25 cellular contexts compared by ENCODE assay signal in genomic region chr10:59711871-59712491, GRCh38. TPM values are rescaled to one million over a fixed set of nuclear protein-coding genes. Genes with fewer than 3 reads are reported as not detected.
DNase-seq lines count a peak whose midpoint lies in the region; ATAC-seq, FAIRE-seq and TF ChIP-seq lines count a peak whose summit lies in the region.
"Had no signal": no experiment of that assay in that cellular context is flagged by ENCODE, and none has a peak within 500 bp of the region (broad histone marks: within the 10 kb centered on the region; RNA-seq: fewer than 3 reads in every experiment).

No MANE protein-coding gene starts in this region.

- ATAC-seq in K562, result no peak
- no peak for ATAC-seq in GM18909 (IDR thresholded peaks at IDR 0.05; ENCODE audit: poor library complexity, unreplicated experiment)
- ATAC-seq: GM12878 had no signal

- CTCF ChIA-PET in SK-N-SH (lab: Yijun Ruan, JAX), result interaction anchor here (0.6 to 1.5 kb wide), 6 partner anchors 79 to 189 kb away, joined by 3 to 5 read pairs (median 4); no protein-coding TSS in a partner anchor
- CTCF ChIA-PET in K562 (lab: Yijun Ruan, JAX; ENCODE audit: low intra/inter-chr PET ratio), result no interaction called here
- CTCF ChIA-PET in RWPE1 (lab: Yijun Ruan, JAX), result interaction anchor here (0.6 to 0.7 kb wide), 2 partner anchors 9 to 1917 kb away, joined by 3 to 4 read pairs; no protein-coding TSS in a partner anchor

- H3K36me3 Mint-ChIP-seq in nephron (ENCODE audit: low read depth), result no peaks in the 10 kb centered on the region

- H3K27me3 ChIP-seq in SK-N-SH (ENCODE audit: insufficient read depth) (peaks cover 6% of the 10 kb centered on the region; the same call in 1 of the 2 replicates), K562 (ENCODE audit: control insufficient read depth in 2 of 2, insufficient read depth in 2 of 2, low read length in 2 of 2) (peaks cover 6 to 20% of the 10 kb centered on the region in 2 experiments), vagina (no peaks in the 10 kb centered on the region)

- H3K4me3 ChIP-seq in SK-N-SH (ENCODE audit: low read depth in 2 of 2, low read length in 1 of 2) (no peak overlapping the region), K562 (no peak overlapping the region), vagina (no peak overlapping the region)
- H3K4me3 ChIP-seq: BLaER1, GM12878, HAP-1, SK-N-MC had no signal

- H2AFZ ChIP-seq in SK-N-SH (ENCODE audit: low read depth) (no peak overlapping the region), K562 (ENCODE audit: low read depth, low read length) (no peak overlapping the region)

- FAIRE-seq in K562 (lab: Jason Lieb, UNC), result no peak
- FAIRE-seq: GM12878 had no signal

- no peaks in the 10 kb centered on the region for H3K9me2 ChIP-seq in SK-N-SH

- no peak for TF ChIP-seq RAD21 in SK-N-SH (IDR thresholded peaks at IDR 0.05; ENCODE audit: low read length)
- no peak for TF ChIP-seq RAD21 in K562 (CRISPR knock-in tag; conservative IDR thresholded peaks at IDR 0.05 in 1 of 2, IDR thresholded peaks at IDR 0.05 in 1 of 2)

- H3K4me1 ChIP-seq in SK-N-SH (ENCODE audit: control insufficient read depth in 1 of 2, insufficient read depth in 2 of 2, low read depth in 1 of 2, low read length in 1 of 2) (peaks cover 0 to 23% of the 10 kb centered on the region in 2 experiments; a peak in 2 of 4 replicates), K562 (replicated peaks in 1 of 2; ENCODE audit: control insufficient read depth in 2 of 2, insufficient read depth in 2 of 2, low read length in 2 of 2) (peaks cover 10 to 19% of the 10 kb centered on the region in 2 experiments; a peak in 4 of 5 replicates), vagina (peaks cover 28% of the 10 kb centered on the region)

- 30% methylated on average over 3 of the region's 3 CpGs for WGBS in SK-N-SH (ENCODE audit: low lambda C conversion rate)
- WGBS in K562 (ENCODE audit: insufficient coverage, low coverage, missing lambda C conversion rate), result 7% methylated on average over 3 of the region's 3 CpGs

- intact Hi-C loops in K562 (cut with micrococcal nuclease) (no loop called here), vagina (cut with DNase I) (no loop called here)

- DNase-seq in SK-N-SH (peak; percentile 68), K562 (ENCODE audit: extremely low read depth in 1 of 4, low spot score in 3 of 4) (no peak), vagina (ENCODE audit: extremely low spot score in 2 of 2) (no peak), medulla oblongata (ENCODE audit: extremely low spot score) (no peak), RWPE1 (ENCODE audit: low spot score) (no peak)
- DNase-seq: CD4-positive, alpha-beta T cell; COR-L47; DMS 273 treated with DMSO at 0.1 percent for 48 hours; DMS79 treated with DMSO at 0.1 percent for 48 hours; Kasumi-1; NCI-H1417; NCI-H1694 treated with DMSO at 0.1 percent for 48 hours; NCI-H2081 treated with DMSO at 0.1 percent for 48 hours; NCI-H2171 treated with DMSO at 0.1 percent for 48 hours; NCI-H524 treated with DMSO at 0.1 percent for 48 hours; Right ventricle myocardium superior had no signal

- TF ChIP-seq POLR2A in K562 (conservative IDR thresholded peaks at IDR 0.05), result no peak
- TF ChIP-seq POLR2A in vagina (IDR thresholded peaks at IDR 0.05), result no peak

- in situ Hi-C loops in K562 (cut with MboI), result no loop called here

- H3K9me3 ChIP-seq in SK-N-SH (no peaks in the 10 kb centered on the region), K562 (replicated peaks; ENCODE audit: control insufficient read depth, insufficient read depth, low read depth, low read length) (no peaks in the 10 kb centered on the region), vagina (no peaks in the 10 kb centered on the region)
- H3K9me3 ChIP-seq: HAP-1 had no signal

- POLR2A ChIA-PET in SK-N-SH (lab: Yijun Ruan, JAX), result interaction anchor here (1.0 kb wide), 1 partner anchor 195 kb away, joined by 4 read pairs; the partner anchor contains the start of gene CCDC6
- POLR2A ChIA-PET in K562 (lab: Yijun Ruan, JAX), result interaction anchor here (1.2 kb wide), 1 partner anchor 9 kb away, joined by 7 read pairs; no protein-coding TSS in a partner anchor
- POLR2A ChIA-PET in RWPE1 (lab: Yijun Ruan, JAX; ENCODE audit: low non-redundant PET), result no interaction called here

- no peak overlapping the region for H3K27ac Mint-ChIP-seq in nephron
- H3K27ac Mint-ChIP-seq: CD4-positive, alpha-beta T cell had no signal

- TF ChIP-seq EP300 in SK-N-SH (IDR thresholded peaks at IDR 0.05; ENCODE audit: borderline replicate concordance in 1 of 2, low read depth in 1 of 2, low read length in 1 of 2) (peak in 1 of 2 experiments; percentile 43; a peak in 1 of 4 replicates), K562 (IDR thresholded peaks at IDR 0.05; ENCODE audit: low read length) (no peak)

- no peak overlapping the region for H3K9ac ChIP-seq in SK-N-SH
- no peak overlapping the region for H3K9ac ChIP-seq in K562 (ENCODE audit: insufficient read depth in 1 of 2, low read depth in 2 of 2, low read length in 2 of 2)
- H3K9ac ChIP-seq: BLaER1 had no signal

- H3K4me2 ChIP-seq in SK-N-SH (no peak overlapping the region), K562 (ENCODE audit: insufficient read depth, low read length) (no peak overlapping the region)
- H3K4me2 ChIP-seq: BLaER1 had no signal

- no TSS peak for BruUV-seq in K562 (replicated peaks; lab: Mats Ljungman, UMichigan)

- H3K36me3 ChIP-seq in SK-N-SH (replicated peaks in 1 of 2; ENCODE audit: control insufficient read depth in 1 of 2, insufficient read depth in 2 of 2, low read length in 1 of 2), result no peaks in the 10 kb centered on the region
- H3K36me3 ChIP-seq in K562 (ENCODE audit: control insufficient read depth, insufficient read depth, low read length), result no peaks in the 10 kb centered on the region
- no peaks in the 10 kb centered on the region for H3K36me3 ChIP-seq in vagina
- H3K36me3 ChIP-seq: BLaER1, HAP-1 had no signal

- H3K9me1 ChIP-seq in K562 (ENCODE audit: control insufficient read depth, insufficient read depth, low read length), result no peaks in the 10 kb centered on the region

- no peaks in the 10 kb centered on the region for H4K20me1 ChIP-seq in SK-N-SH (ENCODE audit: insufficient read depth)
- no peaks in the 10 kb centered on the region for H4K20me1 ChIP-seq in K562 (replicated peaks; ENCODE audit: control insufficient read depth, insufficient read depth, low read length)
- H4K20me1 ChIP-seq: BLaER1 had no signal

- peaks cover 24% of the 10 kb centered on the region for H3K27me3 Mint-ChIP-seq in nephron (ENCODE audit: low read depth)

- H3K4me1 Mint-ChIP-seq in nephron, result peaks cover 8% of the 10 kb centered on the region

- peak overlapping the region in 2 of 3 experiments; percentile 7 to 68 for H3K4me3 Mint-ChIP-seq in nephron
- H3K4me3 Mint-ChIP-seq: CD4-positive, alpha-beta T cell had no signal

- H3K9me3 Mint-ChIP-seq in nephron, result no peaks in the 10 kb centered on the region
- H3K9me3 Mint-ChIP-seq: CD4-positive, alpha-beta T cell had no signal

- peaks cover 4% of the 10 kb centered on the region for H3F3A ChIP-seq in SK-N-SH (replicated peaks; ENCODE audit: insufficient read depth)

- peak overlapping the region in 1 of 2 experiments; percentile 24; a peak in 1 of 4 replicates for H3K27ac ChIP-seq in SK-N-SH (ENCODE audit: low read depth in 2 of 2, low read length in 1 of 2)
- H3K27ac ChIP-seq in K562 (ENCODE audit: extremely low read depth, low read depth, low read length), result no peak overlapping the region
- peak overlapping the region; percentile 13 for H3K27ac ChIP-seq in vagina
- no peak overlapping the region for H3K27ac ChIP-seq in RWPE1
- H3K27ac ChIP-seq: BLaER1, SK-N-MC had no signal

- TF ChIP-seq CTCF in SK-N-SH (IDR thresholded peaks at IDR 0.05), result no peak
- no peak for TF ChIP-seq CTCF in K562 (IDR thresholded peaks at IDR 0.05 in 2 of 3, conservative IDR thresholded peaks at IDR 0.05 in 1 of 3; ENCODE audit: insufficient read depth in 2 of 3, low read depth in 1 of 3, low read length in 3 of 3)
- TF ChIP-seq CTCF in nephron (IDR thresholded peaks at IDR 0.05; ENCODE audit: unreplicated experiment in 3 of 3), result no peak
- TF ChIP-seq CTCF in vagina (IDR thresholded peaks at IDR 0.05), result no peak
- no peak for TF ChIP-seq CTCF in RWPE1 (conservative IDR thresholded peaks at IDR 0.05; ENCODE audit: low read depth)

- H3K79me2 ChIP-seq in SK-N-SH (ENCODE audit: insufficient read depth) (no peaks in the 10 kb centered on the region), K562 (ENCODE audit: control insufficient read depth, insufficient read depth, low read length) (no peaks in the 10 kb centered on the region; the same call in 2 of the 3 replicates)

RNA-seq across cellular contexts. Expression of gene SLC16A9, which starts 2.3 kb away (rescaled TPM):
- 4.7 and 6.7 TPM in 2 replicates for polyA plus RNA-seq in SK-N-SH (2012; rRNA removed)
- polyA plus RNA-seq in SK-N-SH (2012; cell fraction: cytosol; rRNA removed), result 8.1 and 8.3 TPM in 2 replicates
- 1.8 and 4.9 TPM in 2 replicates for polyA plus RNA-seq in SK-N-SH (2012; cell fraction: nucleus; rRNA removed)
- 3.9 and 5.7 TPM in 2 replicates for total RNA-seq in K562 (2011; cell fraction: chromatin; rRNA removed; ENCODE audit: low replicate concordance)
- 2.8 and 3.8 TPM in 2 replicates for total RNA-seq in K562 (2011; cell fraction: nucleolus; rRNA removed)
- total RNA-seq in K562 (2011; cell fraction: nucleoplasm; rRNA removed), result 3.4 and 6.9 TPM in 2 replicates
- total RNA-seq in K562 (2014; rRNA removed), result 1.5 and 1.6 TPM in 2 replicates
- total RNA-seq in K562 (2014; rRNA removed; fragmentation: Illumina TruSeq; extraction: Trizol), result 2.8 and 3.3 TPM in 2 replicates
- 2.5 and 2.6 TPM in 2 replicates for total RNA-seq in K562 (2015; rRNA removed; fragmentation: Illumina TruSeq; extraction: Trizol)
- total RNA-seq in K562 (2021), result 1.7 and 2.1 TPM in 2 replicates
- polyA plus RNA-seq in K562 (2011; rRNA removed), result 6.4 and 7.6 TPM in 2 replicates
- polyA plus RNA-seq in K562 (2011; cell fraction: cytosol; rRNA removed), result 1.4 and 5.5 TPM in 2 replicates
- polyA plus RNA-seq in K562 (2011; cell fraction: nucleus; rRNA removed), result 4.6 and 8.7 TPM in 2 replicates
- 1.1 and 1.2 TPM in 2 replicates for polyA plus RNA-seq in K562 (2012)
- polyA plus RNA-seq in K562 (2014; fragmentation: Illumina TruSeq; extraction: Trizol), result 1.9 and 2.5 TPM in 2 replicates
- 1 to 10 TPM in 1 of 2 experiments, under 1 TPM in 1; 0.90 to 1.0 TPM for polyA plus RNA-seq in K562 (2014; fragmentation: Nextera tagmentation; extraction: Ambion mirVana)
- polyA plus RNA-seq in K562 (2014; rRNA removed), result 1.6 and 2.1 TPM in 2 replicates
- polyA minus RNA-seq in K562 (2011; rRNA and poly(A)+ RNA removed), result 4.8 and 6.6 TPM in 2 replicates
- 0.95 and 2.2 TPM in 2 replicates for polyA minus RNA-seq in K562 (2011; cell fraction: cytosol; rRNA and poly(A)+ RNA removed)
- polyA minus RNA-seq in K562 (2011; cell fraction: nucleus; rRNA and poly(A)+ RNA removed), result 1.5 and 3.2 TPM in 2 replicates
- 3.7 TPM for total RNA-seq in vagina
- total RNA-seq: CD4-positive, alpha-beta T cell; OCI-LY7 had no signal

RNA-seq across cellular contexts. Expression of gene MRLN, which starts 41.3 kb away (rescaled TPM):
- polyA plus RNA-seq in SK-N-SH (2012; rRNA removed) (not detected in 2 replicates), K562 (2011; rRNA removed) (not detected in 2 replicates), K562 (2014; fragmentation: Illumina TruSeq; extraction: Trizol) (not detected in 2 replicates), K562 (2014; fragmentation: Nextera tagmentation; extraction: Ambion mirVana) (under 1 TPM; 0.07 to 0.13 TPM), K562 (2014; rRNA removed) (not detected in 2 replicates)
- polyA plus RNA-seq in SK-N-SH (2012; cell fraction: cytosol; rRNA removed), result not detected in 2 replicates
- polyA plus RNA-seq in SK-N-SH (2012; cell fraction: nucleus; rRNA removed), result 0.19 TPM in 1 of 2 replicates, not detected in the other
- total RNA-seq in K562 (2011; cell fraction: chromatin; rRNA removed; ENCODE audit: low replicate concordance), result not detected in 2 replicates
- total RNA-seq in K562 (2011; cell fraction: nucleolus; rRNA removed), result not detected in 2 replicates
- total RNA-seq in K562 (2011; cell fraction: nucleoplasm; rRNA removed), result not detected in 2 replicates
- total RNA-seq in K562 (2014; rRNA removed) (not detected in 2 replicates), K562 (2014; rRNA removed; fragmentation: Illumina TruSeq; extraction: Trizol) (not detected in 2 replicates), K562 (2015; rRNA removed; fragmentation: Illumina TruSeq; extraction: Trizol) (not detected in 2 replicates), K562 (2021) (not detected in 2 replicates), vagina (not detected)
- polyA plus RNA-seq in K562 (2011; cell fraction: cytosol; rRNA removed), result not detected in 2 replicates
- not detected in 2 replicates for polyA plus RNA-seq in K562 (2011; cell fraction: nucleus; rRNA removed)
- polyA plus RNA-seq in K562 (2012), result not detected in 2 replicates
- not detected in 2 replicates for polyA minus RNA-seq in K562 (2011; rRNA and poly(A)+ RNA removed)
- not detected in 2 replicates for polyA minus RNA-seq in K562 (2011; cell fraction: cytosol; rRNA and poly(A)+ RNA removed)
- not detected in 2 replicates for polyA minus RNA-seq in K562 (2011; cell fraction: nucleus; rRNA and poly(A)+ RNA removed)
- total RNA-seq: A673, GM12878, MCF 10A, OCI-LY7, Right ventricle myocardium superior had no signal

Comparison
In these comparisons a context has a peak if more than half of its experiments do, and no peak if none do; other contexts are left out.
1. Of the 27 proteins assayed by ChIP-seq in both K562 and SK-N-SH: peak only in K562: none; only in SK-N-SH: CHD2, FOXJ3, GATA2 and RCOR1; in both: none; in neither: 22; mixed calls (peak in some experiments, not most) for 1.